Comparison of ENCODE assay signal across 14 cellular contexts in the genomic region with DNA sequence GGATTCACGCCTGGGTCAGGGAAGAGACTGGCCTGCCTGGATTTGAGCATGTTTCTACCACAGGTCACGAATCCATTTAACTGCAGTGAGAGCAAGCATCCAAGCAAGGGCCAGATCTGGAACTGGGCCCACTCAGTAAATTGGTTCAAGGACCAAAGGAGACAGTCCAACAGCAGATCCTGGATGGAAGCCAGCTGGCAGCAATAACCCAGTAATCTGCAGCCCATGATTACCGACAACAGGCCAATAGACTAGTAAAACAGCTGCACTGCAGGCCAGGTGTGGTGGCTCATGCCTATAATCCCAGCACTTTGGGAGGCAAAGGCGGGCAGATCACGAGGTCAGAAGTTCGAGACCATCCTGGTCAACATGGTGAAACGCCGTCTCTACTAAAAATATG. TPM values are rescaled to one million over a fixed set of nuclear protein-coding genes. Genes with fewer than 3 reads are reported as not detected.
DNase-seq lines count a peak whose midpoint lies in the region; ATAC-seq, FAIRE-seq and TF ChIP-seq lines count a peak whose summit lies in the region.
"Had no signal": no experiment of that assay in that cellular context is flagged by ENCODE, and none has a peak within 500 bp of the region (broad histone marks: within the 10 kb centered on the region; RNA-seq: fewer than 3 reads in every experiment).

No MANE protein-coding gene starts in this region.

- H3K79me2 ChIP-seq in astrocyte (ENCODE audit: insufficient read depth, low read length) (no peaks in the 10 kb centered on the region), hepatocyte (no peaks in the 10 kb centered on the region)

- H3K27me3 Mint-ChIP-seq in astrocyte (ENCODE audit: low read depth, unreplicated experiment) = peaks cover 7% of the 10 kb centered on the region
- H3K27me3 Mint-ChIP-seq in natural killer cell treated with Interleukin-12 subunit alpha and Interleukin-12 subunit beta and Interleukin-15 and Interleukin-18, amount 100 ng/mL, for 72 hours = peaks cover 15 to 17% of the 10 kb centered on the region in 2 donors

- H3K27ac ChIP-seq in astrocyte (ENCODE audit: low read depth, low read length) (no peak overlapping the region), hepatocyte (no peak overlapping the region)

- ATAC-seq in GM19455 (IDR thresholded peaks at IDR 0.05; ENCODE audit: unreplicated experiment) (no peak), HG03175 (IDR thresholded peaks at IDR 0.05; ENCODE audit: unreplicated experiment) (no peak), HG03139 (IDR thresholded peaks at IDR 0.05; ENCODE audit: unreplicated experiment) (no peak)
- ATAC-seq in natural killer cell treated with Interleukin-12 subunit alpha and Interleukin-12 subunit beta and Interleukin-15 and Interleukin-18, amount 100 ng/mL, for 72 hours = no peak

- no peak overlapping the region for H3K4me3 ChIP-seq in astrocyte (ENCODE audit: insufficient read depth, low read depth, low read length)
- no peak overlapping the region for H3K4me3 ChIP-seq in hepatocyte
- H3K4me3 ChIP-seq: HAP-1, smooth muscle cell had no signal

- no peak overlapping the region for H3K27ac Mint-ChIP-seq in astrocyte (ENCODE audit: unreplicated experiment)
- no peak overlapping the region for H3K27ac Mint-ChIP-seq in natural killer cell treated with Interleukin-12 subunit alpha and Interleukin-12 subunit beta and Interleukin-15 and Interleukin-18, amount 100 ng/mL, for 72 hours

- H3K9me3 Mint-ChIP-seq in astrocyte (ENCODE audit: unreplicated experiment) = peaks cover 1% of the 10 kb centered on the region
- H3K9me3 Mint-ChIP-seq in natural killer cell treated with Interleukin-12 subunit alpha and Interleukin-12 subunit beta and Interleukin-15 and Interleukin-18, amount 100 ng/mL, for 72 hours = no peaks in the 10 kb centered on the region

- no peaks in the 10 kb centered on the region for H3K27me3 ChIP-seq in astrocyte (ENCODE audit: insufficient read depth, low read length)
- no peaks in the 10 kb centered on the region for H3K27me3 ChIP-seq in hepatocyte

- H4K20me1 ChIP-seq in astrocyte (ENCODE audit: insufficient read depth, low read length) (no peaks in the 10 kb centered on the region), hepatocyte (ENCODE audit: insufficient read depth, poor library complexity, severe bottlenecking) (no peaks in the 10 kb centered on the region)

- TF ChIP-seq CTCF in AG09319 (IDR thresholded peaks at IDR 0.05; ENCODE audit: low read depth, low read length) (no peak), astrocyte (IDR thresholded peaks at IDR 0.05; ENCODE audit: insufficient read depth, low read depth, low read length) (no peak), hepatocyte (IDR thresholded peaks at IDR 0.05; ENCODE audit: poor library complexity) (no peak)

- H3K4me2 ChIP-seq in astrocyte (ENCODE audit: low read length) (no peak overlapping the region), hepatocyte (no peak overlapping the region)
- H3K4me2 ChIP-seq: smooth muscle cell had no signal

- peak; percentile 25 for DNase-seq in AG09319 (ENCODE audit: extremely low read depth, low read depth)
- DNase-seq in NCI-H1105 (lab: John Stamatoyannopoulos, UW) = peak; percentile 90
- peak; percentile 2 for DNase-seq in astrocyte (ENCODE audit: low read depth)
- peak; percentile 44 for DNase-seq in hepatocyte (ENCODE audit: low spot score)
- no peak for DNase-seq in natural killer cell treated with Interleukin-12 subunit alpha and Interleukin-12 subunit beta and Interleukin-15 and Interleukin-18, amount 100 ng/mL, for 72 hours (ENCODE audit: low spot score)
- DNase-seq: activated CD4-positive, alpha-beta T cell treated with anti-CD3 and anti-CD28 coated beads for 1 hour; activated effector memory CD4-positive, alpha-beta T cell treated with Interleukin-2 at 50 U/mL for 16 hours had no signal

- no peak overlapping the region for H3K9ac ChIP-seq in astrocyte (ENCODE audit: low read length)

- H2AFZ ChIP-seq in astrocyte (ENCODE audit: low read depth, low read length) = no peak overlapping the region
- no peak overlapping the region for H2AFZ ChIP-seq in hepatocyte

- WGBS in hepatocyte (ENCODE audit: low lambda C conversion rate, missing lambda C conversion rate) = 60% methylated on average over 8 of the region's 8 CpGs

- H3K4me3 Mint-ChIP-seq in astrocyte (ENCODE audit: unreplicated experiment) = no peak overlapping the region
- no peak overlapping the region for H3K4me3 Mint-ChIP-seq in natural killer cell treated with Interleukin-12 subunit alpha and Interleukin-12 subunit beta and Interleukin-15 and Interleukin-18, amount 100 ng/mL, for 72 hours

- no peaks in the 10 kb centered on the region for H3K9me2 ChIP-seq in hepatocyte (replicated peaks; ENCODE audit: insufficient read depth)

- H3K4me1 Mint-ChIP-seq in astrocyte (ENCODE audit: low read depth, unreplicated experiment) = no peaks in the 10 kb centered on the region
- no peaks in the 10 kb centered on the region for H3K4me1 Mint-ChIP-seq in natural killer cell treated with Interleukin-12 subunit alpha and Interleukin-12 subunit beta and Interleukin-15 and Interleukin-18, amount 100 ng/mL, for 72 hours (ENCODE audit: low read depth in 2 of 2)

- H3K4me1 ChIP-seq in astrocyte (ENCODE audit: insufficient read depth, low read length) = no peaks in the 10 kb centered on the region
- H3K4me1 ChIP-seq in hepatocyte (ENCODE audit: insufficient read depth) = no peaks in the 10 kb centered on the region
- H3K4me1 ChIP-seq: HAP-1 had no signal

- FAIRE-seq in astrocyte (lab: Jason Lieb, UNC) = no peak
- FAIRE-seq: colon had no signal

- H3K36me3 ChIP-seq in astrocyte (ENCODE audit: insufficient read depth, low read length) (no peaks in the 10 kb centered on the region), hepatocyte (replicated peaks; ENCODE audit: insufficient read depth, low read depth) (no peaks in the 10 kb centered on the region)
- H3K36me3 ChIP-seq: HAP-1 had no signal

- H3K9me3 ChIP-seq in astrocyte (ENCODE audit: insufficient read depth, low read depth, low read length) (no peaks in the 10 kb centered on the region), hepatocyte (ENCODE audit: low read depth) (no peaks in the 10 kb centered on the region)
- H3K9me3 ChIP-seq: HAP-1 had no signal

- no peaks in the 10 kb centered on the region for H3K36me3 Mint-ChIP-seq in astrocyte (ENCODE audit: low read depth, unreplicated experiment)
- H3K36me3 Mint-ChIP-seq in natural killer cell treated with Interleukin-12 subunit alpha and Interleukin-12 subunit beta and Interleukin-15 and Interleukin-18, amount 100 ng/mL, for 72 hours = no peaks in the 10 kb centered on the region

RNA-seq across cellular contexts. Expression of a gene that starts 11.8 kb away (rescaled TPM):
- total RNA-seq in astrocyte (not detected in 2 replicates), hepatocyte (not detected in 2 replicates)
- polyA plus RNA-seq in hepatocyte = not detected in 2 replicates
- not detected for total RNA-seq in natural killer cell treated with Interleukin-12 subunit alpha and Interleukin-12 subunit beta and Interleukin-15 and Interleukin-18, amount 100 ng/mL, for 72 hours
- total RNA-seq: smooth muscle cell had no signal
- polyA plus RNA-seq: AG04450, smooth muscle cell had no signal

RNA-seq across cellular contexts. Expression of a gene that starts 43.4 kb away (rescaled TPM):
- total RNA-seq in astrocyte (117 and 122 TPM in 2 replicates), hepatocyte (45.4 and 48.7 TPM in 2 replicates)
- 138 and 147 TPM in 2 replicates for polyA plus RNA-seq in hepatocyte
- total RNA-seq in natural killer cell treated with Interleukin-12 subunit alpha and Interleukin-12 subunit beta and Interleukin-15 and Interleukin-18, amount 100 ng/mL, for 72 hours = 10 to 100 TPM; 51.2 to 68.9 TPM

RNA-seq across cellular contexts. Expression of a gene that starts 53.5 kb away (rescaled TPM):
- total RNA-seq in astrocyte = 0.16 TPM in 1 of 2 replicates, not detected in the other
- 6.1 and 6.5 TPM in 2 replicates for total RNA-seq in hepatocyte
- polyA plus RNA-seq in hepatocyte = 1.1 and 1.4 TPM in 2 replicates
- not detected for total RNA-seq in natural killer cell treated with Interleukin-12 subunit alpha and Interleukin-12 subunit beta and Interleukin-15 and Interleukin-18, amount 100 ng/mL, for 72 hours
- total RNA-seq: smooth muscle cell had no signal
- polyA plus RNA-seq: AG04450, smooth muscle cell had no signal
